21 cellular contexts compared by ENCODE assay signal in the genomic region with DNA sequence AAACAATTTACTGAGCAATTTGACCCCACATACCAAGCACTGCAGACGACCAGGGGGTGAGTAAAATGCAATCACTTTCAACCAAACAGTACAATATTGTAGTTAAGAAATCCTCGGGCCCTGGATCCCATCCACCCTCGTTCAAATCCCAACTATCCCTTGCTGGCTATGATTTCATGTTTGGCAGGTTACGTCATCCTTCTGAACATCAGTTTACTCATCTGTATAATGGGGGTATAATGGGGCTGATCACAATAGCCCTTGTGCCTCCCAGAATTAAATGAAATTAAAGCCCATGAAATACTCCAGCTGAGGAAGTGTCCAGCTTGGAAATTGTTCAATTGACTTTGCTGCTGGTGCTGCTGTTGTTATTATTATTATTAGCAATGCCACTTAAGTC. TPM values are rescaled to one million over a fixed set of nuclear protein-coding genes. Genes with fewer than 3 reads are reported as not detected.
"Had no signal": no experiment of that assay in that cellular context is flagged by ENCODE, and none has a peak within 500 bp of the region (broad histone marks: within the 10 kb centered on the region; RNA-seq: fewer than 3 reads in every experiment).

No MANE protein-coding gene starts in this region.

- H3K27me3 ChIP-seq: SJSA1 had no signal

- H3K9me3 ChIP-seq: SJSA1 had no signal

- H3K4me2 ChIP-seq: KMS-11 had no signal

- H3K36me3 ChIP-seq: SJSA1 had no signal

- H3K9ac ChIP-seq: KMS-11 had no signal

- H3K27ac ChIP-seq: HL-60, KMS-11, SJSA1, SK-N-MC had no signal

- DNase-seq: Kasumi-1, MM.1S, NCI-H1092 treated with DMSO at 0.1 percent for 48 hours, NCI-H1436, NCI-H187, NCI-H2029, NCI-H2081 treated with DMSO at 0.1 percent for 48 hours, NCI-H2171, NCI-H226, NCI-H446, NCI-H510A, NCI-H524 treated with DMSO at 0.1 percent for 48 hours, NCI-H69, NCI-H774, RPMI8226, SIG-M5 had no signal

- H3K4me3 ChIP-seq: SJSA1, SK-N-MC had no signal

RNA-seq across cellular contexts. Expression of gene APLNR, which starts 20.6 kb away (rescaled TPM):
- total RNA-seq: M059J, SJSA1 had no signal

RNA-seq across cellular contexts. Expression of gene LRRC55, which starts 34.7 kb away (rescaled TPM):
- total RNA-seq: M059J, SJSA1 had no signal
